Comparison of ENCODE assay signal across 1 cellular context in the genomic region with DNA sequence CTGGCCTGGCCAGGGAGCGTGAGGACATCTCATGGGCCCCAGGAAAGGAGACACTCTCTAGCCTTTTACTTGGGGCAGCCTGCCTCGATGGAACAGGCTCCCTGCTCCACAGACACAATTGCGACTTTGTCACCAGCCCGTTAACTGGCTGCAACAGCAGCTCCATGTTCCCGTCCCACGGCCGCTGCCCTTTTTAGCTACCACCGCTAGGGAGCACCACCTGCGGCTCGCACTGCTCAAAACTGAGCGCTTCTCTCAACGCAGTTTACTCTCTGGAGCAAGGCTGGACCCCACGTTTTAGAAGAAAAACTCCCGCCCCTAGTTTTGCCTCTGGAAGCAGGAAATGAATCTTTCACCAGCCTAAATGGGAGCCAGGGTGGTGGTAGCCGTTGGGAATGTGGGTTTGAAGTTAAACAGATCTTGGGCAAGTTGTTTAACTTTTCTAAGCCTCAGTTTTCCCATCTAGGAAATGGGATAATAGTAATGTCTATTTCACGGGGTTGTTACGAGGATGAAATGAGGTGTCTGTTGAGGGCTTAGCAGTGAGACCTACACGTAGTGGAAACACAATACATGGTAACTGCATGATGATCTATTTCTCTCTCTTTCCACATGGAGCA.
TF ChIP-seq lines count a peak whose summit lies in the region.

No MANE protein-coding gene starts in this region.

TF ChIP-seq in GM12878, 131 proteins besides CTCF, POLR2A, EP300 and RAD21 (continued from another document):
- TF ChIP-seq, protein P1, sequence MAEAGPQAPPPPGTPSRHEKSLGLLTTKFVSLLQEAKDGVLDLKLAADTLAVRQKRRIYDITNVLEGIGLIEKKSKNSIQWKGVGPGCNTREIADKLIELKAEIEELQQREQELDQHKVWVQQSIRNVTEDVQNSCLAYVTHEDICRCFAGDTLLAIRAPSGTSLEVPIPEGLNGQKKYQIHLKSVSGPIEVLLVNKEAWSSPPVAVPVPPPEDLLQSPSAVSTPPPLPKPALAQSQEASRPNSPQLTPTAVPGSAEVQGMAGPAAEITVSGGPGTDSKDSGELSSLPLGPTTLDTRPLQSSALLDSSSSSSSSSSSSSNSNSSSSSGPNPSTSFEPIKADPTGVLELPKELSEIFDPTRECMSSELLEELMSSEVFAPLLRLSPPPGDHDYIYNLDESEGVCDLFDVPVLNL (IDR thresholded peaks at IDR 0.05; ENCODE audit: low read depth, low read length) = no peak
- TF ChIP-seq FOXK2 (IDR thresholded peaks at IDR 0.05) = no peak
- TF ChIP-seq NFXL1 (IDR thresholded peaks at IDR 0.05; ENCODE audit: borderline replicate concordance) = no peak
- no peak for TF ChIP-seq BMI1 (IDR thresholded peaks at IDR 0.05; ENCODE audit: borderline replicate concordance)
- no peak for TF ChIP-seq DPF2 (IDR thresholded peaks at IDR 0.05)
- no peak for TF ChIP-seq ZNF274 (IDR thresholded peaks at IDR 0.05; ENCODE audit: insufficient read depth, insufficient read length)
- TF ChIP-seq, protein P2, sequence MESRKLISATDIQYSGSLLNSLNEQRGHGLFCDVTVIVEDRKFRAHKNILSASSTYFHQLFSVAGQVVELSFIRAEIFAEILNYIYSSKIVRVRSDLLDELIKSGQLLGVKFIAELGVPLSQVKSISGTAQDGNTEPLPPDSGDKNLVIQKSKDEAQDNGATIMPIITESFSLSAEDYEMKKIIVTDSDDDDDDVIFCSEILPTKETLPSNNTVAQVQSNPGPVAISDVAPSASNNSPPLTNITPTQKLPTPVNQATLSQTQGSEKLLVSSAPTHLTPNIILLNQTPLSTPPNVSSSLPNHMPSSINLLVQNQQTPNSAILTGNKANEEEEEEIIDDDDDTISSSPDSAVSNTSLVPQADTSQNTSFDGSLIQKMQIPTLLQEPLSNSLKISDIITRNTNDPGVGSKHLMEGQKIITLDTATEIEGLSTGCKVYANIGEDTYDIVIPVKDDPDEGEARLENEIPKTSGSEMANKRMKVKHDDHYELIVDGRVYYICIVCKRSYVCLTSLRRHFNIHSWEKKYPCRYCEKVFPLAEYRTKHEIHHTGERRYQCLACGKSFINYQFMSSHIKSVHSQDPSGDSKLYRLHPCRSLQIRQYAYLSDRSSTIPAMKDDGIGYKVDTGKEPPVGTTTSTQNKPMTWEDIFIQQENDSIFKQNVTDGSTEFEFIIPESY (IDR thresholded peaks at IDR 0.05) = no peak
